Comparison of ENCODE assay signal across 8 cellular contexts in the genomic region with DNA sequence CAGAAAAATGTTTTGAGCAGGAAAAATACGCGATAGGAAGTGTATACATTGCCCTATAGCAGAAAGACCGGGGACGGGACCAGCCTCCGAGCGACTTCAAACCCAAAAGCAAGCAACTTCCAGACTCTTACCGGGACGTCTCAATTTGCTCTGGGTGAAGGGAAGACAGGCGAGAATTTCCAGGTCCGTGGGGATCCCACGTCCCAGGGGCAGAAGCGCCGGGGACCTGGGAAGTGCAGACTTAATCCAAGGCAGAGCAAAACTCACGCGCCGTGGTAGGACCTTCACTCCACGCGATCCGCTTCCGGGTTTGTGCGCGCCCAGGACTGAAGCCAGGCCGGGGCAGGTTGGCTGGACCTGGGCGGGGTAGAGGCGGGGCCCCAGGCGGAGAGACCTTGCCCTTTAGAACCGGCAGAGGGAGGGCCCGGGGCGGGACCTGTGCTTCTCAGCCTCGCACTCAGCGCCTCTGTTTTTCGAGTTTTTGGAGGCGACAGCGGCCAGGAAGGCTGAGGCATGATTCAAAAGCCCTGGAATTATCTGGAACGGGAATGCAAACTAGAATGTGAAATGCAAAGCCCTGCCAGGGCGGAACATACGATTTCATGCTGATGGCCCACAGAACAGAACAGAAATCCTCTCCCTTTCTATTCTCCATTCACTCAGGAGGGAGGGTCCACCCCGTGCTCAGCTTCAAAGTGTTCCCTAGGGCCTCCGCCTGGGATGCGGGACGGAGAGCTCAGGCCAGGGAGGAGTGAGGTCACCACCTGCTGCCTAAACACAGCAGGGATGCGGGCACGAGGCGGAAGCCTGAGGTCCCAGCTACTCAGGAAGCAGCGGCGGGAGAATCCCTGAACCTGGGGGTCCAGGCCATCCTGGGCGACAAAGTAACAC. TPM values are rescaled to one million over a fixed set of nuclear protein-coding genes. Genes with fewer than 3 reads are reported as not detected.
A peak's percentile ranks its signal among the peaks of the same experiment; 100 is the strongest.
DNase-seq lines count a peak whose midpoint lies in the region; ATAC-seq and TF ChIP-seq lines count a peak whose summit lies in the region.
"Not testable (repeated sequence)": the region's sequence is repeated elsewhere in the genome, so short reads cannot be mapped to it uniquely, and the experiment has no call there.

Gene ZNF600, minus strand, starts transcription at position 328 of the 891 bp plus-strand sequence. CDS start 7,903 bp downstream, outside the sequence.

- peaks cover 18% of the 10 kb centered on the region for H3K36me3 Mint-ChIP-seq in CD8-positive, alpha-beta T cell

- CTCF ChIA-PET in CD8-positive, alpha-beta T cell (lab: Charles Lee): interaction anchor here (0.6 kb wide), 1 partner anchor 56 kb away, joined by 3 read pairs; no protein-coding TSS in a partner anchor
- CTCF ChIA-PET in PC-3 (lab: Charles Lee): not testable (repeated sequence)

- peak within 1 kb of the TSS; percentile 54 for H3K27ac ChIP-seq in CD8-positive, alpha-beta T cell (ENCODE audit: low read depth, low read length)
- not testable (repeated sequence) for H3K27ac ChIP-seq in PC-3 (ENCODE audit: low read length); mesodermal cell (ENCODE audit: low read depth, low read length, severe bottlenecking)

- peak; percentile 60 to 82 (median 72) for DNase-seq in CD8-positive, alpha-beta T cell
- DNase-seq in HK-2 (ENCODE audit: unreplicated experiment): peak; percentile 83
- peak; percentile 86 for DNase-seq in PC-3
- DNase-seq in activated T-cell treated with anti-CD3 and anti-CD28 coated beads for 4 hours: peak; percentile 63
- peak; percentile 82 for DNase-seq in epithelial cell of esophagus (ENCODE audit: low read depth)
- DNase-seq in stimulated activated CD4-positive, alpha-beta T cell treated with anti-CD3 and anti-CD28 coated beads, TNF-alpha, amount 100 ng/mL, for 48 hours (ENCODE audit: low read depth in 3 of 3): peak; percentile 61 to 67 (median 61)

- not testable (repeated sequence) for TF ChIP-seq CTCF in CD8-positive, alpha-beta T cell (IDR thresholded peaks at IDR 0.05); PC-3 (conservative IDR thresholded peaks at IDR 0.05; ENCODE audit: low read depth, low read length); epithelial cell of esophagus (IDR thresholded peaks at IDR 0.05; ENCODE audit: insufficient read depth, low read depth, low read length, missing control alignments)

- H3K9me3 Mint-ChIP-seq in CD8-positive, alpha-beta T cell: not testable (repeated sequence)

- H3K27ac Mint-ChIP-seq in CD8-positive, alpha-beta T cell: peak within 1 kb of the TSS; percentile 81

- H3K79me2 ChIP-seq in PC-3 (ENCODE audit: low read length): peaks cover 26% of the 10 kb centered on the region

- WGBS in mesodermal cell (ENCODE audit: insufficient coverage in 2 of 2), 2 experiments: 3% methylated on average over 34 to 39 of the region's 47 CpGs

- TSS peak; percentile 61 for BruUV-seq in PC-3 (replicated peaks; lab: Mats Ljungman, UMichigan)

- peak within 1 kb of the TSS; percentile 82 for H2AFZ ChIP-seq in PC-3 (ENCODE audit: low read length)

- not testable (repeated sequence) for H3K36me3 ChIP-seq in CD8-positive, alpha-beta T cell (ENCODE audit: insufficient read depth, low read length); PC-3 (ENCODE audit: low read depth, low read length); mesodermal cell (ENCODE audit: control insufficient read depth, insufficient read depth, low read length)

- not testable (repeated sequence) for H3F3A ChIP-seq in PC-3 (ENCODE audit: low read length, unreplicated experiment)

- intact Hi-C loops in CD8-positive, alpha-beta T cell (cut with DNase I, micrococcal nuclease): loop anchor here in 1 of 2 experiments (1.0 to 2.0 kb wide), 2 partner anchors 52 to 148 kb away; partner anchors contain the start of genes ZNF611 and ZNF83
- intact Hi-C loops in PC-3 (cut with micrococcal nuclease): not testable (repeated sequence)

- ATAC-seq in CD8-positive, alpha-beta T cell: peak; percentile 96
- ATAC-seq in GM19452 (IDR thresholded peaks at IDR 0.05; ENCODE audit: unreplicated experiment) (peak; percentile 95), PC-3 (peak; percentile 99)

- not testable (repeated sequence) for H4K20me1 ChIP-seq in PC-3 (ENCODE audit: low read length)

- H3K9ac ChIP-seq in PC-3 (ENCODE audit: low read length): peak within 1 kb of the TSS; percentile 71

- H3K4me1 ChIP-seq in CD8-positive, alpha-beta T cell (ENCODE audit: insufficient read depth, low read length); PC-3 (ENCODE audit: insufficient read depth, low read length); mesodermal cell (ENCODE audit: control insufficient read depth, insufficient read depth, low read length, poor library complexity, severe bottlenecking): not testable (repeated sequence)

- not testable (repeated sequence) for H3K27me3 ChIP-seq in CD8-positive, alpha-beta T cell (ENCODE audit: insufficient read depth, low read length); PC-3 (ENCODE audit: low read length)

- peak within 1 kb of the TSS; percentile 80 for H3K4me3 ChIP-seq in CD8-positive, alpha-beta T cell (ENCODE audit: low read depth, low read length)
- H3K4me3 ChIP-seq in PC-3 (ENCODE audit: low read length) (peak within 1 kb of the TSS; percentile 71), epithelial cell of esophagus (ENCODE audit: low read length) (peak within 1 kb of the TSS; percentile 80), mesodermal cell (ENCODE audit: extremely low read depth, insufficient read depth, low read length, poor library complexity, severe bottlenecking) (peak within 1 kb of the TSS; percentile 58)

- H3K4me1 Mint-ChIP-seq in CD8-positive, alpha-beta T cell (ENCODE audit: low read depth): peaks cover 29% of the 10 kb centered on the region

- POLR2A ChIA-PET in CD8-positive, alpha-beta T cell (lab: Charles Lee): interaction anchor here (0.7 kb wide), 1 partner anchor 68 kb away, joined by 3 read pairs; no protein-coding TSS in a partner anchor
- POLR2A ChIA-PET in PC-3 (lab: Charles Lee; ENCODE audit: unreplicated experiment): not testable (repeated sequence)

- not testable (repeated sequence) for H3K9me2 ChIP-seq in PC-3 (replicated peaks; ENCODE audit: low read length)

- peak within 1 kb of the TSS; percentile 92 for H3K4me3 Mint-ChIP-seq in CD8-positive, alpha-beta T cell

- H3K9me3 ChIP-seq in CD8-positive, alpha-beta T cell (ENCODE audit: low read length); PC-3 (ENCODE audit: low read length); mesodermal cell (ENCODE audit: control insufficient read depth, low read length): not testable (repeated sequence)

- H3K27me3 Mint-ChIP-seq in CD8-positive, alpha-beta T cell (ENCODE audit: low read depth): not testable (repeated sequence)

- H3K4me2 ChIP-seq in PC-3 (ENCODE audit: low read length): peak within 1 kb of the TSS; percentile 79

RNA-seq across cellular contexts. Expression of gene ZNF600, which starts in this region (rescaled TPM):
- 10 to 100 TPM; 17.5 to 17.8 TPM for total RNA-seq in CD8-positive, alpha-beta T cell
- total RNA-seq in PC-3 (2014; rRNA removed): 5.4 and 8.6 TPM in 2 replicates
- 4.8 TPM for polyA plus RNA-seq in mesodermal cell (2013, experiment 1 of 2)
- polyA plus RNA-seq in mesodermal cell (2013, experiment 2 of 2): 5.4 TPM
